Comparison of ENCODE assay signal across 8 cellular contexts in the genomic region with DNA sequence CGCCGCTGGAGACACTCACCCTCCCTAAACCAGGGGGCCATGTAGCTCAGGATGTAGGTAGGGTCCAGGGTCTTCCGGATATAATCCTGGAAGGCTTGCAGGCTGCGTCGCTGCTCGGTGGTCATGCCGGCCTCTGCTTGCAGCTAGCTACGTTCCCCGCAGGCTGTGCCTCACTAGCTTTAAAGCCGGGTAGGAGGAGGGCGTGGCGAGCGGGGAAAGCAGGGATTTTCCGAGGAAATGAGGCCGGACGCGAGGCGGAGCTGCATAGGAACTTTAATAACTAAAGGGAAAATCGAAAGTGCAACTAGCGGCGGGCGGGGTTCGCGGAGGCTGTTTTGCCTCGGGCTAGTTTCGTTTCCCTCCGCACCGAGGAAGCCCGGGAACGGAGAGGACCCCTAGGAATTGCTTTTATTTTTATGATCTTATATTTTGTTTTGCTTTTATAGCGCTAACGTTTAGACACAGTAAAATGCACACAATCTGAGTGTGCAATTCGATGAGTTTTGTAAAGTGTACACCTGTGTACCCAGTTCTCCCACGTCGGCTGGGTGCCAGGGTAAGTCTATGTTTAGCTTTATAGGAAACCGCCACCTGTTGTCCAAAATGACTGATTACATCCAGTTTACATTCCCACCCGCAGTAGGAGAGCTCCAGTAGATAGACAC. TPM values are rescaled to one million over a fixed set of nuclear protein-coding genes. Genes with fewer than 3 reads are reported as not detected.
DNase-seq lines count a peak whose midpoint lies in the region; ATAC-seq and TF ChIP-seq lines count a peak whose summit lies in the region.

TSS of gene RIGI (minus strand) at position 155 of the 665 bp plus-strand sequence. CDS start at position 125, 30 bp downstream.

- H3K4me2 ChIP-seq in H9 (ENCODE audit: insufficient read depth, insufficient read length, low read length) = peak within 1 kb of the TSS; percentile 86

- no peaks in the 10 kb centered on the region for H3K23me2 ChIP-seq in H9 (ENCODE audit: insufficient read length, low read depth, low read length, poor library complexity, severe bottlenecking)

- no peaks in the 10 kb centered on the region for H3K9me3 ChIP-seq in H9 (ENCODE audit: control insufficient read depth, low read depth, low read length)
- no peaks in the 10 kb centered on the region for H3K9me3 ChIP-seq in thoracic aorta

- H3K4me1 ChIP-seq in H9 (ENCODE audit: insufficient read depth, low read length) = no peaks in the 10 kb centered on the region
- peaks cover 24 to 32% of the 10 kb centered on the region in 2 donors for H3K4me1 ChIP-seq in thoracic aorta (ENCODE audit: control insufficient read depth in 1 of 2, low read depth in 2 of 2)

- H3K4ac ChIP-seq in H9 (ENCODE audit: low read depth, low read length) = no peak within 1 kb of the TSS

- H3K27me3 ChIP-seq in H9 (ENCODE audit: insufficient read depth, low read length) (no peaks in the 10 kb centered on the region), thoracic aorta (replicated peaks; ENCODE audit: insufficient read depth) (no peaks in the 10 kb centered on the region)

- no peaks in the 10 kb centered on the region for H3K27me3 Mint-ChIP-seq in H9 (ENCODE audit: low read depth)
- H3K27me3 Mint-ChIP-seq in activated naive CD4-positive, alpha-beta T cell treated with anti-CD3 and anti-CD28 coated beads, Interleukin-2, amount 10 ng/mL, durations not matched to agents 7 days and 5 days = no peaks in the 10 kb centered on the region

- H4K8ac ChIP-seq in H9 (replicated peaks; ENCODE audit: insufficient read length, low read depth, low read length) = no peak within 1 kb of the TSS

- ATAC-seq in omental fat pad (ENCODE audit: low FRiP score) (peak; percentile 97), thoracic aorta (ENCODE audit: insufficient number of reproducible peaks, low FRiP score, low read depth) (peak; percentile 69)

- H2BK12ac ChIP-seq in H9 (ENCODE audit: insufficient read length, low read depth, low read length) = no peak within 1 kb of the TSS

- H4K91ac ChIP-seq in H9 (ENCODE audit: insufficient read length, low read depth, low read length) = no peak within 1 kb of the TSS

- H3K36me3 Mint-ChIP-seq in H9 (ENCODE audit: insufficient read depth in 1 of 3, low read depth in 3 of 3) = peaks cover 11 to 20% (median 12%) of the 10 kb centered on the region in 3 experiments
- H3K36me3 Mint-ChIP-seq in activated naive CD4-positive, alpha-beta T cell treated with anti-CD3 and anti-CD28 coated beads, Interleukin-2, amount 10 ng/mL, durations not matched to agents 7 days and 5 days = peaks cover 37% of the 10 kb centered on the region

- H4K20me1 ChIP-seq in H9 (ENCODE audit: control insufficient read depth, insufficient read depth, insufficient read length) = no peaks in the 10 kb centered on the region

- peaks cover 9 to 15% of the 10 kb centered on the region in 2 experiments; a peak in 4 of 5 replicates for H3K9me3 Mint-ChIP-seq in H9
- peaks cover 10% of the 10 kb centered on the region for H3K9me3 Mint-ChIP-seq in activated naive CD4-positive, alpha-beta T cell treated with anti-CD3 and anti-CD28 coated beads, Interleukin-2, amount 10 ng/mL, durations not matched to agents 7 days and 5 days

- peak; percentile 72 for TF ChIP-seq CTCF in H9 (conservative IDR thresholded peaks at IDR 0.05)
- TF ChIP-seq CTCF in omental fat pad (IDR thresholded peaks at IDR 0.05) = no peak
- TF ChIP-seq CTCF in thoracic aorta (IDR thresholded peaks at IDR 0.05) = peak; percentile 34

- in situ Hi-C loops in SK-MEL-5 (cut with HindIII; ENCODE audit: low pct_unique_long_range_greater_than_20kb, low sequenced_read_pairs) = no loop called here

- no peak within 1 kb of the TSS for H2BK15ac ChIP-seq in H9 (ENCODE audit: low read depth, low read length)

- no peak within 1 kb of the TSS for H3K23ac ChIP-seq in H9 (ENCODE audit: insufficient read length, low read depth, low read length)

- H3K4me3 Mint-ChIP-seq in H9 = peak within 1 kb of the TSS; percentile 86 to 90
- H3K4me3 Mint-ChIP-seq in activated naive CD4-positive, alpha-beta T cell treated with anti-CD3 and anti-CD28 coated beads, Interleukin-2, amount 10 ng/mL, durations not matched to agents 7 days and 5 days = peak within 1 kb of the TSS; percentile 91

- DNase-seq in GDM1 (lab: John Stamatoyannopoulos, UW) (peak; percentile 63), H9 (peak; percentile 80), M059J (ENCODE audit: low read depth) (peak; percentile 96), SK-MEL-5 (ENCODE audit: low read depth, low spot score) (peak; percentile 81), globus pallidus (ENCODE audit: low spot score) (peak; percentile 85), omental fat pad (ENCODE audit: low spot score) (peak; percentile 86), thoracic aorta (ENCODE audit: low spot score) (peak; percentile 80)
- DNase-seq in activated naive CD4-positive, alpha-beta T cell treated with anti-CD3 and anti-CD28 coated beads, Interleukin-2, amount 10 ng/mL, durations not matched to agents 7 days and 5 days = peak; percentile 90

- no peak within 1 kb of the TSS for H2BK20ac ChIP-seq in H9 (ENCODE audit: low read depth, low read length, poor library complexity, severe bottlenecking)

- H2BK5ac ChIP-seq in H9 (ENCODE audit: insufficient read length, low read length) = peak within 1 kb of the TSS; percentile 57

- H2AFZ ChIP-seq in H9 (ENCODE audit: low read length) = peak within 1 kb of the TSS; percentile 84

- H3K18ac ChIP-seq in H9 (ENCODE audit: insufficient read length, low read depth, low read length) = peak within 1 kb of the TSS; percentile 72

- peak within 1 kb of the TSS; percentile 85 for H3K4me3 ChIP-seq in thoracic aorta

- no peak within 1 kb of the TSS for H3K56ac ChIP-seq in H9 (ENCODE audit: insufficient read length, low read depth, low read length)

- H2AK5ac ChIP-seq in H9 (ENCODE audit: insufficient read length, low read length) = no peak within 1 kb of the TSS

- H3K4me1 Mint-ChIP-seq in H9 = peaks cover 10 to 17% of the 10 kb centered on the region in 2 experiments
- peaks cover 48% of the 10 kb centered on the region for H3K4me1 Mint-ChIP-seq in activated naive CD4-positive, alpha-beta T cell treated with anti-CD3 and anti-CD28 coated beads, Interleukin-2, amount 10 ng/mL, durations not matched to agents 7 days and 5 days

- H3K27ac Mint-ChIP-seq in H9 = peak within 1 kb of the TSS; percentile 18 to 89 (median 85); a peak in 5 of 7 replicates
- H3K27ac Mint-ChIP-seq in activated naive CD4-positive, alpha-beta T cell treated with anti-CD3 and anti-CD28 coated beads, Interleukin-2, amount 10 ng/mL, durations not matched to agents 7 days and 5 days = peak within 1 kb of the TSS; percentile 94

- H3K79me1 ChIP-seq in H9 (ENCODE audit: insufficient read depth, low read depth, low read length, poor library complexity, severe bottlenecking) = no peaks in the 10 kb centered on the region

- H3T11ph ChIP-seq in H9 (ENCODE audit: low read length) = no peak within 1 kb of the TSS

- no peaks in the 10 kb centered on the region for H3K36me3 ChIP-seq in thoracic aorta

- peak within 1 kb of the TSS; percentile 22 for H3K27ac ChIP-seq in H9 (ENCODE audit: insufficient read length, low read depth, low read length)
- peak within 1 kb of the TSS; percentile 73 to 78 for H3K27ac ChIP-seq in thoracic aorta

- H3K79me2 ChIP-seq in H9 (ENCODE audit: insufficient read depth, low read length) = no peaks in the 10 kb centered on the region

- peak within 1 kb of the TSS; percentile 78; the same call in 1 of the 2 replicates for H3K14ac ChIP-seq in H9 (ENCODE audit: insufficient read depth, low read length)

- CTCF ChIA-PET in activated naive CD4-positive, alpha-beta T cell treated with anti-CD3 and anti-CD28 coated beads, Interleukin-2, amount 10 ng/mL, durations not matched to agents 7 days and 5 days (lab: Charles Lee) = interaction anchor here (0.6 to 2.3 kb wide), 15 partner anchors 8 to 347 kb away, joined by 3 to 25 read pairs (median 3); partner anchors contain the start of genes ACO1, NDUFB6 and SMIM27

- no CpG with 5 or more reads among the region's 37 CpGs for WGBS in H9 (ENCODE audit: extremely low coverage, insufficient read length, low lambda C conversion rate)

- H3K9ac ChIP-seq in H9 (ENCODE audit: extremely low read depth, insufficient read length, low read length) = peak within 1 kb of the TSS; percentile 27

- peak within 1 kb of the TSS; percentile 85 for H4K5ac ChIP-seq in H9 (ENCODE audit: insufficient read length, low read depth, low read length)

- peak within 1 kb of the TSS; percentile 69 for H2BK120ac ChIP-seq in H9 (ENCODE audit: low read depth, low read length, poor library complexity, severe bottlenecking)

RNA-seq across cellular contexts. Expression of gene RIGI, which starts in this region (rescaled TPM):
- total RNA-seq in H9 (2021) (4.1 TPM in 2 replicates), omental fat pad (10 to 100 TPM in 2 of 4 donors, 1 to 10 TPM in 2; 5.8 to 29.5 (median 9.1) TPM), thoracic aorta (10 to 100 TPM; 16.9 to 22.1 TPM)
- 93.4 and 142 TPM in 2 replicates for total RNA-seq in M059J (2014; rRNA removed; shearing (Covaris generic))
- 1.2 and 1.5 TPM in 2 replicates for total RNA-seq in SK-MEL-5 (2014; rRNA removed; shearing (Covaris generic))
- 0.90 and 1.1 TPM in 2 replicates for polyA plus RNA-seq in SK-MEL-5 (2015; cell fraction: cytosol; rRNA removed)
- polyA plus RNA-seq in SK-MEL-5 (2015; cell fraction: nucleus; rRNA removed) = 0.83 and 1.3 TPM in 2 replicates

Comparison
In these comparisons a context has a peak if more than half of its experiments do, and no peak if none do; other contexts are left out.
1. Peak in every context shown above with its lines: DNase-seq, ATAC-seq, H3K4me3 ChIP-seq and H3K27ac ChIP-seq.
2. CTCF ChIP-seq: peak in H9 (single experiment) and thoracic aorta (single experiment); none in omental fat pad (0 of 3).